Comparison of ENCODE assay signal across 17 cellular contexts in genomic region chrX:116417968-116418367, GRCh38. TPM values are rescaled to one million over a fixed set of nuclear protein-coding genes. Genes with fewer than 3 reads are reported as not detected.
DNase-seq lines count a peak whose midpoint lies in the region; ATAC-seq and TF ChIP-seq lines count a peak whose summit lies in the region.
"Had no signal": no experiment of that assay in that cellular context is flagged by ENCODE, and none has a peak within 500 bp of the region (broad histone marks: within the 10 kb centered on the region; RNA-seq: fewer than 3 reads in every experiment).

No MANE protein-coding gene starts in this region.

- H3K4me2 ChIP-seq in PC-3 (ENCODE audit: low read length): peak overlapping the region; percentile 19; the same call in 1 of the 2 replicates
- H3K4me2 ChIP-seq: BLaER1 had no signal

- H3K27ac Mint-ChIP-seq in Calu3 (ENCODE audit: unreplicated experiment): peak overlapping the region; percentile 56
- no peak overlapping the region for H3K27ac Mint-ChIP-seq in effector memory CD8-positive, alpha-beta T cell
- H3K27ac Mint-ChIP-seq: CD8-positive, alpha-beta memory T cell had no signal

- no peak for ATAC-seq in PC-3
- no peak for ATAC-seq in effector memory CD8-positive, alpha-beta T cell (replicated peaks)
- ATAC-seq in psoas muscle: no peak

- H3K4me1 Mint-ChIP-seq in Calu3 (ENCODE audit: low read depth, unreplicated experiment): peaks cover 14% of the 10 kb centered on the region
- no peaks in the 10 kb centered on the region for H3K4me1 Mint-ChIP-seq in effector memory CD8-positive, alpha-beta T cell (ENCODE audit: low read depth in 2 of 2)
- H3K4me1 Mint-ChIP-seq: CD8-positive, alpha-beta memory T cell had no signal

- no peaks in the 10 kb centered on the region for H3K79me2 ChIP-seq in PC-3 (ENCODE audit: low read length)

- H3K4me1 ChIP-seq in PC-3 (ENCODE audit: insufficient read depth, low read length) (peaks cover 14% of the 10 kb centered on the region), psoas muscle (no peaks in the 10 kb centered on the region)
- H3K4me1 ChIP-seq: BLaER1, Caco-2, HAP-1 had no signal

- no peak overlapping the region for H3K9ac ChIP-seq in PC-3 (ENCODE audit: low read length)
- H3K9ac ChIP-seq: BLaER1 had no signal

- no peaks in the 10 kb centered on the region for H3K36me3 Mint-ChIP-seq in Calu3 (ENCODE audit: insufficient read depth, unreplicated experiment)
- H3K36me3 Mint-ChIP-seq in effector memory CD8-positive, alpha-beta T cell (ENCODE audit: insufficient read depth): peaks cover 3% of the 10 kb centered on the region
- H3K36me3 Mint-ChIP-seq: CD8-positive, alpha-beta memory T cell had no signal

- no peaks in the 10 kb centered on the region for H3K27me3 ChIP-seq in PC-3 (ENCODE audit: low read length)
- no peaks in the 10 kb centered on the region for H3K27me3 ChIP-seq in psoas muscle (ENCODE audit: insufficient read depth in 3 of 3, low read length in 2 of 3)

- no peak overlapping the region for H3K4me3 ChIP-seq in PC-3 (ENCODE audit: low read length)
- no peak overlapping the region for H3K4me3 ChIP-seq in psoas muscle
- H3K4me3 ChIP-seq: BLaER1, HAP-1 had no signal

- H3K36me3 ChIP-seq in PC-3 (ENCODE audit: low read depth, low read length) (no peaks in the 10 kb centered on the region), psoas muscle (ENCODE audit: insufficient read depth in 1 of 2, low read depth in 1 of 2) (no peaks in the 10 kb centered on the region)
- H3K36me3 ChIP-seq: BLaER1, HAP-1 had no signal

- H3K9me2 ChIP-seq in PC-3 (replicated peaks; ENCODE audit: low read length): no peaks in the 10 kb centered on the region

- no peaks in the 10 kb centered on the region for H3K27me3 Mint-ChIP-seq in Calu3 (ENCODE audit: unreplicated experiment)
- H3K27me3 Mint-ChIP-seq in effector memory CD8-positive, alpha-beta T cell: no peaks in the 10 kb centered on the region

- BruUV-seq in Calu3 (replicated peaks; lab: Mats Ljungman, UMichigan): no TSS peak
- no TSS peak for BruUV-seq in PC-3 (replicated peaks; lab: Mats Ljungman, UMichigan)

- H3K9me3 Mint-ChIP-seq in Calu3 (ENCODE audit: low read depth, unreplicated experiment): no peaks in the 10 kb centered on the region
- H3K9me3 Mint-ChIP-seq in effector memory CD8-positive, alpha-beta T cell: no peaks in the 10 kb centered on the region

- no peak overlapping the region for H3K4me3 Mint-ChIP-seq in Calu3 (ENCODE audit: low read depth, unreplicated experiment)
- H3K4me3 Mint-ChIP-seq in effector memory CD8-positive, alpha-beta T cell: no peak overlapping the region
- H3K4me3 Mint-ChIP-seq: CD8-positive, alpha-beta memory T cell had no signal

- intact Hi-C loops in Calu3 (cut with micrococcal nuclease; ENCODE audit: unreplicated experiment): no loop called here
- intact Hi-C loops in PC-3 (cut with micrococcal nuclease): no loop called here
- intact Hi-C loops in psoas muscle (cut with DNase I): no loop called here

- CTCF ChIA-PET in Calu3 (lab: Charles Lee) (no interaction called here), PC-3 (lab: Charles Lee) (interaction anchor here (0.7 kb wide), 1 partner anchor 34 kb away, joined by 3 read pairs; no protein-coding TSS in a partner anchor)

- H3K9me3 ChIP-seq in PC-3 (ENCODE audit: low read length) (no peaks in the 10 kb centered on the region), psoas muscle (no peaks in the 10 kb centered on the region)
- H3K9me3 ChIP-seq: BLaER1, Caco-2, HAP-1 had no signal

- no peaks in the 10 kb centered on the region for H3F3A ChIP-seq in PC-3 (ENCODE audit: low read length, unreplicated experiment)

- no peaks in the 10 kb centered on the region for H4K20me1 ChIP-seq in PC-3 (ENCODE audit: low read length)
- H4K20me1 ChIP-seq: BLaER1 had no signal

- no peak overlapping the region for H2AFZ ChIP-seq in PC-3 (ENCODE audit: low read length)

- H3K27ac ChIP-seq in PC-3 (ENCODE audit: low read length) (no peak overlapping the region), epithelial cell of prostate (peak overlapping the region; percentile 36), psoas muscle (no peak overlapping the region)
- H3K27ac ChIP-seq: BLaER1 had no signal

- WGBS in psoas muscle, 3 donors: 59 to 76% (median 70%) methylated on average over 4 of the region's 4 CpGs

- TF ChIP-seq CTCF in Calu3 (IDR thresholded peaks at IDR 0.05; ENCODE audit: unreplicated experiment) (no peak), PC-3 (conservative IDR thresholded peaks at IDR 0.05; ENCODE audit: low read depth, low read length) (no peak), psoas muscle (IDR thresholded peaks at IDR 0.05) (no peak)

- DNase-seq in Calu3 (no peak), PC-3 (peak; percentile 69), epithelial cell of prostate (ENCODE audit: low read depth, low spot score) (no peak), kidney tubule cell (ENCODE audit: low spot score) (peak; percentile 7), psoas muscle (no peak), amniotic stem cell (lab: John Stamatoyannopoulos, UW) (no peak)
- DNase-seq in effector memory CD8-positive, alpha-beta T cell: no peak
- DNase-seq: 8988T; AML-193; Caco-2; CD8-positive, alpha-beta memory T cell; DMS79 treated with DMSO at 0.1 percent for 48 hours; EL; GOT3 had no signal

- POLR2A ChIA-PET in PC-3 (lab: Charles Lee; ENCODE audit: unreplicated experiment): no interaction called here

RNA-seq across cellular contexts. Expression of gene SLC6A14, which starts 18.4 kb away (rescaled TPM):
- total RNA-seq in Calu3 (2022): 77.7 and 83.7 TPM in 2 replicates
- 0.07 TPM in 1 of 2 replicates, not detected in the other for total RNA-seq in PC-3 (2014; rRNA removed)
- total RNA-seq in psoas muscle: not detected
- under 1 TPM in 1 of 3 donors, not detected in 2; 0.01 TPM for polyA plus RNA-seq in psoas muscle
- total RNA-seq: Caco-2; CD8-positive, alpha-beta memory T cell; HT1080 had no signal
- polyA plus RNA-seq: CD8-positive, alpha-beta memory T cell had no signal

RNA-seq across cellular contexts. Expression of gene CT83, which starts 44.8 kb away (rescaled TPM):
- total RNA-seq in Calu3 (2022): 30.5 and 35.2 TPM in 2 replicates
- total RNA-seq in PC-3 (2014; rRNA removed): not detected in 2 replicates
- not detected for total RNA-seq in psoas muscle
- polyA plus RNA-seq in psoas muscle: not detected
- total RNA-seq: Caco-2; CD8-positive, alpha-beta memory T cell; HT1080 had no signal
- polyA plus RNA-seq: CD8-positive, alpha-beta memory T cell had no signal

Comparison
In these comparisons a context has a peak if more than half of its experiments do, and no peak if none do; other contexts are left out.
1. DNase-seq: peak in PC-3 (single experiment) and kidney tubule cell (single experiment); none in Calu3 (single experiment), epithelial cell of prostate (single experiment), effector memory CD8-positive, alpha-beta T cell (0 of 3), psoas muscle (0 of 2) and amniotic stem cell (single experiment).
2. RNA of gene SLC6A14, which starts 18.4 kb away (total RNA-seq): 77.7 to 83.7 TPM in Calu3; 0.07 TPM in PC-3 and not detected in psoas muscle; every median in the first group is over 10 times any median in the second.
3. RNA of gene CT83, which starts 44.8 kb away (total RNA-seq): 30.5 to 35.2 TPM in Calu3; not detected in PC-3 and not detected in psoas muscle; every median in the first group is over 10 times any median in the second.